ENCODE assay signal across 1 cellular context in the genomic region with DNA sequence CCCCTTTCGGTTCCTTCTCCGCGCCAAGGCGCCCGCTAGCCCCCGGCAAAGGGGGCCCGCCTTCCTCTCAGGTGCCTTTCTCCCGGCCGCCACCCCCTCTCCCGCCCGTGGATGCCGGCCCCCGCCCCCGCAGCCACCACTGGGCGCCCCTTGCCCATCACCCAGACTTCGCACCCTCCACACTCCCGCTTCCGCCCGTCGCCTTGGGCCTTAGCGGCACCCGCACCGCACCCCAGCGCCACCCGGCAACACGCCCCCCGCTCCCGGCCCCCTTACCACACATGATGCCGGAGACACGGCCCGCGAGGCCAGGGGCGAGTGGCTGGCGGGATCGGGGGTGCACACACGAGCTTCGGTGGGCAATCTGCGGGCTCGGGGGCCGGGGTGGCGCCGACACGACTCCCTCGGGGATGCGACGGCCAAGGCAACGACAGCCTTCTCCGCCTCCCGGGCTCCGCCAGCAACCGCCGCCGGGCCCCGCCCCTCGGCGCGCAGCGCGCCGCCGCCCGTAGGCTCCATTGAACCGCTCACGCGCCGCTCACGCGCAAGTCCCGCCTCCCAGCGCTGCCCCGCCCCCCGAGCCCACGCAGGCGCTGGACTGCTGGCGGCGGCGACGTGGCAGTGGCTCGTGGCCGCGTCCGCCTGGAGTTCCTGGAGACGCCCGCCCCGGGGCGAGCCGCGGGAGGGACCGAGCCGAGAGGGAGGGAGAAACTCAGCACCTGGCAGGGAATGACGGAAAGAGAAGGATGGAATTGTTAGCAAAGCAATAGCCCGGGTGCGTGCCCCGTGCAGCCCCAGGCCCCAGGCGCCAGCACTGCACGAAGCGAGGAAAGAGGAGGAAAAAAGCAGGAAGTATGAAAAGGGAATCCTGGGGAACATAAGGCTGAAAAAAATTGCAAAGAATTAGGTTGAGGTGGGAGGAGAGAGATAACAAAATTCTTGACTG.
A peak's percentile ranks its signal among the peaks of the same experiment; 100 is the strongest.
TF ChIP-seq lines count a peak whose summit lies in the region.

Gene GFPT1, minus strand, starts transcription at position 439 of the 946 bp plus-strand sequence. Its CDS starts 156 bp downstream, at position 283.

TF ChIP-seq in HepG2, 621 proteins besides CTCF, POLR2A, EP300 and RAD21 (continued from another document and continues in another):
- TF ChIP-seq ZNF644 (CRISPR knock-in tag; IDR thresholded peaks at IDR 0.05; ENCODE audit: low read depth) (no peak), AKAP8 (CRISPR knock-in tag; IDR thresholded peaks at IDR 0.05) (peak; percentile 91), ZNF556 (CRISPR knock-in tag; IDR thresholded peaks at IDR 0.05; ENCODE audit: borderline replicate concordance) (peak; percentile 87), BORCS8-MEF2B (CRISPR knock-in tag; IDR thresholded peaks at IDR 0.05) (peak; percentile 93), GZF1 (CRISPR knock-in tag; IDR thresholded peaks at IDR 0.05) (peak; percentile 88), ZIK1 (CRISPR knock-in tag; IDR thresholded peaks at IDR 0.05; ENCODE audit: borderline replicate concordance, low read depth) (no peak; the same call in none of the 2 replicates), TOE1 (CRISPR knock-in tag; IDR thresholded peaks at IDR 0.05) (peak; percentile 53; the same call in 1 of the 2 replicates), ZSCAN9 (CRISPR knock-in tag; IDR thresholded peaks at IDR 0.05; ENCODE audit: borderline replicate concordance) (peak; percentile 86), ZNF703 (CRISPR knock-in tag; IDR thresholded peaks at IDR 0.05; ENCODE audit: borderline replicate concordance) (peak; percentile 57; the same call in 1 of the 2 replicates), ZNF574 (CRISPR knock-in tag; IDR thresholded peaks at IDR 0.05) (peak; percentile 75; the same call in 1 of the 2 replicates), ZNF567 (CRISPR knock-in tag; IDR thresholded peaks at IDR 0.05; ENCODE audit: borderline replicate concordance) (no peak; the same call in 1 of the 2 replicates), DZIP1 (CRISPR knock-in tag; IDR thresholded peaks at IDR 0.05) (peak; percentile 77), TEAD3 (CRISPR knock-in tag; optimal IDR thresholded peaks at IDR 0.05; ENCODE audit: borderline replicate concordance) (no peak), GABPA (IDR thresholded peaks at IDR 0.05; ENCODE audit: low read depth, low read length) (no peak), GABPA (CRISPR knock-in tag; IDR thresholded peaks at IDR 0.05; ENCODE audit: low read depth) (no peak), ARHGAP35 (CRISPR knock-in tag; IDR thresholded peaks at IDR 0.05; ENCODE audit: borderline replicate concordance) (peak; percentile 91), KDM3A (CRISPR knock-in tag; IDR thresholded peaks at IDR 0.05; ENCODE audit: low read depth) (peak; percentile 24; the same call in 1 of the 2 replicates), NFIC (IDR thresholded peaks at IDR 0.05; ENCODE audit: low read length) (peak; percentile 27; the same call in 1 of the 2 replicates), TEAD2 (CRISPR knock-in tag; IDR thresholded peaks at IDR 0.05) (no peak), NFRKB (IDR thresholded peaks at IDR 0.05) (no peak), ZNF10 (CRISPR knock-in tag; IDR thresholded peaks at IDR 0.05; ENCODE audit: borderline replicate concordance, low read depth) (no peak), TAF15 (IDR thresholded peaks at IDR 0.05; ENCODE audit: low read depth, low read length, poor library complexity, severe bottlenecking) (peak; percentile 41), ZNF761 (CRISPR knock-in tag; conservative IDR thresholded peaks at IDR 0.05) (0 out of 2 replicates have a peak, but pooled peaks have one; percentile 55), CBFB (CRISPR knock-in tag; IDR thresholded peaks at IDR 0.05) (peak; percentile 68; the same call in 1 of the 2 replicates), ZNF607 (CRISPR knock-in tag; IDR thresholded peaks at IDR 0.05; ENCODE audit: borderline replicate concordance) (peak; percentile 95), HNF4G (IDR thresholded peaks at IDR 0.05; ENCODE audit: borderline replicate concordance, low read depth, low read length) (no peak), HNF4G (CRISPR knock-in tag; IDR thresholded peaks at IDR 0.05; ENCODE audit: borderline replicate concordance, low read depth) (peak; percentile 51), PAX8 (CRISPR knock-in tag; IDR thresholded peaks at IDR 0.05; ENCODE audit: borderline replicate concordance) (peak; percentile 96; the same call in 1 of the 2 replicates), ZNF740 (CRISPR knock-in tag; IDR thresholded peaks at IDR 0.05) (peak; percentile 74; the same call in 1 of the 2 replicates), NFE2L2 (IDR thresholded peaks at IDR 0.05; ENCODE audit: low read length) (no peak), MIER3 (CRISPR knock-in tag; IDR thresholded peaks at IDR 0.05; ENCODE audit: borderline replicate concordance) (peak; percentile 47; the same call in 1 of the 2 replicates), ZNF737 (CRISPR knock-in tag; IDR thresholded peaks at IDR 0.05; ENCODE audit: borderline replicate concordance) (no peak), ZFP82 (CRISPR knock-in tag; IDR thresholded peaks at IDR 0.05; ENCODE audit: borderline replicate concordance) (peak; percentile 95; the same call in 1 of the 2 replicates), YY1 (IDR thresholded peaks at IDR 0.05; ENCODE audit: insufficient read depth, insufficient replicate concordance, low read depth, low read length) (peak; percentile 84), NBN (conservative IDR thresholded peaks at IDR 0.05) (no peak), RBFOX2 (IDR thresholded peaks at IDR 0.05; ENCODE audit: low read depth, low read length) (peak; percentile 98), PHF20 (CRISPR knock-in tag; IDR thresholded peaks at IDR 0.05) (peak; percentile 67), ZBTB42 (CRISPR knock-in tag; IDR thresholded peaks at IDR 0.05) (0 out of 2 replicates have a peak, but pooled peaks have one; percentile 42), ZBTB49 (CRISPR knock-in tag; IDR thresholded peaks at IDR 0.05; ENCODE audit: borderline replicate concordance) (0 out of 2 replicates have a peak, but pooled peaks have one; percentile 15), TCF7 (IDR thresholded peaks at IDR 0.05; ENCODE audit: low read depth) (no peak), TBX2 (CRISPR knock-in tag; IDR thresholded peaks at IDR 0.05; ENCODE audit: borderline replicate concordance) (peak; percentile 89), ZZZ3 (CRISPR knock-in tag; IDR thresholded peaks at IDR 0.05; ENCODE audit: borderline replicate concordance) (peak; percentile 88), ZNF101 (CRISPR knock-in tag; IDR thresholded peaks at IDR 0.05; ENCODE audit: borderline replicate concordance, low read depth) (0 out of 2 replicates have a peak, but pooled peaks have one; percentile 36), ZNF383 (CRISPR knock-in tag; IDR thresholded peaks at IDR 0.05; ENCODE audit: borderline replicate concordance) (peak; percentile 20; the same call in 1 of the 2 replicates), ZNF24 (IDR thresholded peaks at IDR 0.05) (no peak), SALL2 (CRISPR knock-in tag; IDR thresholded peaks at IDR 0.05) (peak; percentile 92), ARNTL (CRISPR knock-in tag; IDR thresholded peaks at IDR 0.05) (peak; percentile 87), NCOA2 (CRISPR knock-in tag; IDR thresholded peaks at IDR 0.05) (peak; percentile 53; the same call in 1 of the 2 replicates)
- TF ChIP-seq, protein P1, sequence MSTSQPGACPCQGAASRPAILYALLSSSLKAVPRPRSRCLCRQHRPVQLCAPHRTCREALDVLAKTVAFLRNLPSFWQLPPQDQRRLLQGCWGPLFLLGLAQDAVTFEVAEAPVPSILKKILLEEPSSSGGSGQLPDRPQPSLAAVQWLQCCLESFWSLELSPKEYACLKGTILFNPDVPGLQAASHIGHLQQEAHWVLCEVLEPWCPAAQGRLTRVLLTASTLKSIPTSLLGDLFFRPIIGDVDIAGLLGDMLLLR (CRISPR knock-in tag; IDR thresholded peaks at IDR 0.05) = peak; percentile 87; the same call in 1 of the 2 replicates
- TF ChIP-seq, protein P2, sequence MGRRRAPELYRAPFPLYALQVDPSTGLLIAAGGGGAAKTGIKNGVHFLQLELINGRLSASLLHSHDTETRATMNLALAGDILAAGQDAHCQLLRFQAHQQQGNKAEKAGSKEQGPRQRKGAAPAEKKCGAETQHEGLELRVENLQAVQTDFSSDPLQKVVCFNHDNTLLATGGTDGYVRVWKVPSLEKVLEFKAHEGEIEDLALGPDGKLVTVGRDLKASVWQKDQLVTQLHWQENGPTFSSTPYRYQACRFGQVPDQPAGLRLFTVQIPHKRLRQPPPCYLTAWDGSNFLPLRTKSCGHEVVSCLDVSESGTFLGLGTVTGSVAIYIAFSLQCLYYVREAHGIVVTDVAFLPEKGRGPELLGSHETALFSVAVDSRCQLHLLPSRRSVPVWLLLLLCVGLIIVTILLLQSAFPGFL (CRISPR knock-in tag; IDR thresholded peaks at IDR 0.05) = 0 out of 2 replicates have a peak, but pooled peaks have one; percentile 5
- TF ChIP-seq, protein P3, sequence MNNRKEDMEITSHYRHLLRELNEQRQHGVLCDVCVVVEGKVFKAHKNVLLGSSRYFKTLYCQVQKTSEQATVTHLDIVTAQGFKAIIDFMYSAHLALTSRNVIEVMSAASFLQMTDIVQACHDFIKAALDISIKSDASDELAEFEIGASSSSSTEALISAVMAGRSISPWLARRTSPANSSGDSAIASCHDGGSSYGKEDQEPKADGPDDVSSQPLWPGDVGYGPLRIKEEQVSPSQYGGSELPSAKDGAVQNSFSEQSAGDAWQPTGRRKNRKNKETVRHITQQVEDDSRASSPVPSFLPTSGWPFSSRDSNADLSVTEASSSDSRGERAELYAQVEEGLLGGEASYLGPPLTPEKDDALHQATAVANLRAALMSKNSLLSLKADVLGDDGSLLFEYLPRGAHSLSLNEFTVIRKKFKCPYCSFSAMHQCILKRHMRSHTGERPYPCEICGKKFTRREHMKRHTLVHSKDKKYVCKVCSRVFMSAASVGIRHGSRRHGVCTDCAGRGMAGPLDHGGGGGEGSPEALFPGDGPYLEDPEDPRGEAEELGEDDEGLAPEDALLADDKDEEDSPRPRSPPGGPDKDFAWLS (CRISPR knock-in tag; IDR thresholded peaks at IDR 0.05; ENCODE audit: borderline replicate concordance) = peak; percentile 88; the same call in 1 of the 2 replicates
- TF ChIP-seq, protein P4, sequence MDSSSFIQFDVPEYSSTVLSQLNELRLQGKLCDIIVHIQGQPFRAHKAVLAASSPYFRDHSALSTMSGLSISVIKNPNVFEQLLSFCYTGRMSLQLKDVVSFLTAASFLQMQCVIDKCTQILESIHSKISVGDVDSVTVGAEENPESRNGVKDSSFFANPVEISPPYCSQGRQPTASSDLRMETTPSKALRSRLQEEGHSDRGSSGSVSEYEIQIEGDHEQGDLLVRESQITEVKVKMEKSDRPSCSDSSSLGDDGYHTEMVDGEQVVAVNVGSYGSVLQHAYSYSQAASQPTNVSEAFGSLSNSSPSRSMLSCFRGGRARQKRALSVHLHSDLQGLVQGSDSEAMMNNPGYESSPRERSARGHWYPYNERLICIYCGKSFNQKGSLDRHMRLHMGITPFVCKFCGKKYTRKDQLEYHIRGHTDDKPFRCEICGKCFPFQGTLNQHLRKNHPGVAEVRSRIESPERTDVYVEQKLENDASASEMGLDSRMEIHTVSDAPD (CRISPR knock-in tag; IDR thresholded peaks at IDR 0.05) = peak; percentile 80
